In genomic region chrX:65999563-66000148, GRCh38 we compare ENCODE assay signal across 15 cellular contexts. TPM values are rescaled to one million over a fixed set of nuclear protein-coding genes. Genes with fewer than 3 reads are reported as not detected.
"Had no signal": no experiment of that assay in that cellular context is flagged by ENCODE, and none has a peak within 500 bp of the region (broad histone marks: within the 10 kb centered on the region; RNA-seq: fewer than 3 reads in every experiment).

No MANE protein-coding gene starts in this region.

- H3K27me3 Mint-ChIP-seq: activated CD8-positive, alpha-beta memory T cell treated with anti-CD3 and anti-CD28 coated beads, Interleukin-2, amount 10 ng/mL, durations not matched to agents 7 days and 5 days; activated naive CD8-positive, alpha-beta T cell had no signal

- H3K4me3 Mint-ChIP-seq: activated CD8-positive, alpha-beta memory T cell treated with anti-CD3 and anti-CD28 coated beads, Interleukin-2, amount 10 ng/mL, durations not matched to agents 7 days and 5 days; activated naive CD8-positive, alpha-beta T cell; activated T-cell treated with anti-CD3 and anti-CD28 coated beads, Interleukin-2, amount 50 U/mL, for 24 hours; mesothelial cell of epicardium; stimulated activated effector memory CD8-positive, alpha-beta T cell treated with anti-CD3 and anti-CD28 coated beads, Interleukin-12 subunit alpha, Interleukin-12 subunit beta, amount 100 ng/mL, for 72 hours had no signal

- H3K27ac ChIP-seq: brain microvascular endothelial cell, tibial artery, vagina had no signal

- DNase-seq: activated CD4-positive, alpha-beta T cell treated with anti-CD3 and anti-CD28 coated beads, Interleukin-2, amount 50 U/mL, for 4 hours; activated CD8-positive, alpha-beta memory T cell treated with anti-CD3 and anti-CD28 coated beads, Interleukin-2, amount 10 ng/mL, durations not matched to agents 7 days and 5 days; activated gamma-delta T cell; activated T-cell treated with anti-CD3 and anti-CD28 coated beads, Interleukin-2, amount 50 U/mL, for 24 hours; brain microvascular endothelial cell; dermis blood vessel endothelial cell; hypothalamus; kidney glomerular epithelial cell; retina; tibial artery had no signal

- H3K27ac Mint-ChIP-seq: activated CD8-positive, alpha-beta memory T cell treated with anti-CD3 and anti-CD28 coated beads, Interleukin-2, amount 10 ng/mL, durations not matched to agents 7 days and 5 days; activated naive CD8-positive, alpha-beta T cell; activated T-cell treated with anti-CD3 and anti-CD28 coated beads, Interleukin-2, amount 50 U/mL, for 24 hours; mesothelial cell of epicardium; stimulated activated effector memory CD8-positive, alpha-beta T cell treated with anti-CD3 and anti-CD28 coated beads, Interleukin-12 subunit alpha, Interleukin-12 subunit beta, amount 100 ng/mL, for 72 hours had no signal

- H3K9me3 Mint-ChIP-seq: activated T-cell treated with anti-CD3 and anti-CD28 coated beads, Interleukin-2, amount 50 U/mL, for 24 hours; stimulated activated effector memory CD8-positive, alpha-beta T cell treated with anti-CD3 and anti-CD28 coated beads, Interleukin-12 subunit alpha, Interleukin-12 subunit beta, amount 100 ng/mL, for 72 hours had no signal

- H3K27me3 ChIP-seq: brain microvascular endothelial cell, tibial artery, vagina had no signal

- ATAC-seq: activated CD4-positive, CD25-positive, alpha-beta regulatory T cell treated with anti-CD3 and anti-CD28 coated beads, Interleukin-2, amount 50 U/mL, for 24 hours; activated CD8-positive, alpha-beta memory T cell treated with anti-CD3 and anti-CD28 coated beads, Interleukin-2, amount 10 ng/mL, durations not matched to agents 7 days and 5 days; stimulated activated effector memory CD8-positive, alpha-beta T cell treated with anti-CD3 and anti-CD28 coated beads, Interleukin-12 subunit alpha, Interleukin-12 subunit beta, amount 100 ng/mL, for 72 hours had no signal

- H3K36me3 Mint-ChIP-seq: activated naive CD8-positive, alpha-beta T cell; mesothelial cell of epicardium; stimulated activated effector memory CD8-positive, alpha-beta T cell treated with anti-CD3 and anti-CD28 coated beads, Interleukin-12 subunit alpha, Interleukin-12 subunit beta, amount 100 ng/mL, for 72 hours had no signal

- H3K4me3 ChIP-seq: tibial artery, vagina had no signal

- H3K9me3 ChIP-seq: tibial artery, vagina had no signal

- H3K4me1 ChIP-seq: tibial artery, vagina had no signal

- H3K4me1 Mint-ChIP-seq: mesothelial cell of epicardium had no signal

- H3K36me3 ChIP-seq: brain microvascular endothelial cell, tibial artery, vagina had no signal

RNA-seq across cellular contexts. Expression of gene VSIG4, which starts 40.2 kb away (rescaled TPM):
- total RNA-seq: activated CD8-positive, alpha-beta memory T cell treated with anti-CD3 and anti-CD28 coated beads, Interleukin-2, amount 10 ng/mL, durations not matched to agents 7 days and 5 days; dermis blood vessel endothelial cell; mesothelial cell of epicardium had no signal
